Comparison of ENCODE assay signal across 23 cellular contexts in the genomic region with DNA sequence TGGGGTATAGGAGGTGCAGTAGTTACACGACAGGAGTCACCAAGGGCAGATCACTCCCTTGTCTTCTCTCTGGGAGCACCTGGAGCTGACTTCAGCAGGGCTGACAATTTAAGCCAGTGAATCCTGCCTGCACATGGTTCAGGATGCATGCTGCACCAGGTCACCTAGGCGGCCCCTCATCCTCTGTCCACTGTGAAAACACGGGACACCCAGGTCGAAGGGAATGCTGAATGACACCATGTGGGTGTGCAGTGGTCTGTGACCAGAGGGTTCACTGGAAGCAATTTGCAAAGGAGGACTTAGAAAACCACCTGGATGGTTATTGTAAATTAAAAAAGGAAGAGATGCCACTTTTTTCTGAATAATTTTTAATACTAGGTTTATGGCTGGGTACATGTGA.
A peak's percentile ranks its signal among the peaks of the same experiment; 100 is the strongest.
DNase-seq lines count a peak whose midpoint lies in the region; ATAC-seq and TF ChIP-seq lines count a peak whose summit lies in the region.
"Had no signal": no experiment of that assay in that cellular context is flagged by ENCODE, and none has a peak within 500 bp of the region (broad histone marks: within the 10 kb centered on the region; RNA-seq: fewer than 3 reads in every experiment).

No MANE protein-coding gene starts in this region.

- H2BK12ac ChIP-seq in neuronal stem cell (ENCODE audit: low read length): peak overlapping the region; percentile 7

- no peak overlapping the region for H3K27ac ChIP-seq in neuronal stem cell (replicated peaks; ENCODE audit: low read length)
- H3K27ac ChIP-seq: A549; BLaER1 treated with 17β-estradiol and CSF1 and Interleukin-3, amounts not matched to agents 10 nM and 100 nM; GM23248 had no signal

- no peak overlapping the region for H3K4ac ChIP-seq in neuronal stem cell (ENCODE audit: low read length)

- H3K4me2 ChIP-seq in neuronal stem cell (ENCODE audit: insufficient read depth, low read length, poor library complexity, severe bottlenecking): no peak overlapping the region
- H3K4me2 ChIP-seq: A549; BLaER1 treated with 17β-estradiol and CSF1 and Interleukin-3, amounts not matched to agents 10 nM and 100 nM had no signal

- peaks cover 19% of the 10 kb centered on the region for H3K4me1 Mint-ChIP-seq in glutamatergic neuron (ENCODE audit: low read depth, unreplicated experiment)
- peaks cover 14% of the 10 kb centered on the region for H3K4me1 Mint-ChIP-seq in nephron
- H3K4me1 Mint-ChIP-seq in activated CD8-positive, alpha-beta T cell treated with anti-CD3 and anti-CD28 coated beads, Interleukin-2, amount 10 ng/mL, durations not matched to agents 7 days and 5 days (ENCODE audit: low read depth): no peaks in the 10 kb centered on the region
- H3K4me1 Mint-ChIP-seq: CD4-positive, alpha-beta memory T cell had no signal

- H4K91ac ChIP-seq in neuronal stem cell (ENCODE audit: low read depth, low read length, poor library complexity): no peak overlapping the region

- no peak overlapping the region for H2BK5ac ChIP-seq in neuronal stem cell (ENCODE audit: low read length)

- H3K79me1 ChIP-seq in neuronal stem cell (ENCODE audit: low read depth, low read length): no peaks in the 10 kb centered on the region

- H2AK5ac ChIP-seq in neuronal stem cell (ENCODE audit: low read depth, low read length): no peak overlapping the region

- no peak overlapping the region for H3K14ac ChIP-seq in neuronal stem cell (ENCODE audit: low read length)

- H3K4me1 ChIP-seq in neuronal stem cell (ENCODE audit: control insufficient read depth in 2 of 2, insufficient read depth in 1 of 2, low read depth in 1 of 2, low read length in 2 of 2): peaks cover 16 to 18% of the 10 kb centered on the region in 2 donors

- H3K23ac ChIP-seq in neuronal stem cell (ENCODE audit: low read depth, low read length, poor library complexity): no peak overlapping the region

- H3K27me3 Mint-ChIP-seq in glutamatergic neuron (ENCODE audit: unreplicated experiment): peaks cover 3% of the 10 kb centered on the region
- peaks cover 12% of the 10 kb centered on the region for H3K27me3 Mint-ChIP-seq in nephron (ENCODE audit: low read depth)
- peaks cover 12% of the 10 kb centered on the region for H3K27me3 Mint-ChIP-seq in activated CD8-positive, alpha-beta T cell treated with anti-CD3 and anti-CD28 coated beads, Interleukin-2, amount 10 ng/mL, durations not matched to agents 7 days and 5 days (ENCODE audit: low read depth)

- DNase-seq in NCI-H69 (lab: John Stamatoyannopoulos, UW) (peak; percentile 31), glutamatergic neuron (no peak), neuronal stem cell (ENCODE audit: low spot score) (no peak), NCI-H774 (lab: John Stamatoyannopoulos, UW) (no peak), NCI-H82 (lab: John Stamatoyannopoulos, UW) (no peak)
- no peak for DNase-seq in activated CD8-positive, alpha-beta T cell treated with anti-CD3 and anti-CD28 coated beads, Interleukin-2, amount 10 ng/mL, durations not matched to agents 7 days and 5 days
- DNase-seq: 8988T; ACHN; AML-193; BE2C; Calu3; CD4-positive, alpha-beta memory T cell; COR-L47; DMS53; DMS79 treated with DMSO at 0.1 percent for 48 hours; GF-D8; GM23248; H7; HCEC 1CT had no signal

- CTCF ChIA-PET in activated CD8-positive, alpha-beta T cell treated with anti-CD3 and anti-CD28 coated beads, Interleukin-2, amount 10 ng/mL, durations not matched to agents 7 days and 5 days (lab: Charles Lee): no interaction called here

- peak overlapping the region; percentile 41 for H2BK15ac ChIP-seq in neuronal stem cell (ENCODE audit: low read length)

- H3K9ac ChIP-seq in neuronal stem cell (ENCODE audit: low read depth, low read length, poor library complexity): no peak overlapping the region
- H3K9ac ChIP-seq: BLaER1 treated with 17β-estradiol and CSF1 and Interleukin-3, amounts not matched to agents 10 nM and 100 nM; GM23248 had no signal

- peak overlapping the region; percentile 55 for H3K27ac Mint-ChIP-seq in glutamatergic neuron (ENCODE audit: unreplicated experiment)
- H3K27ac Mint-ChIP-seq in nephron: peak overlapping the region in 2 of 3 experiments; percentile 44 to 53
- H3K27ac Mint-ChIP-seq in activated CD8-positive, alpha-beta T cell treated with anti-CD3 and anti-CD28 coated beads, Interleukin-2, amount 10 ng/mL, durations not matched to agents 7 days and 5 days: no peak overlapping the region
- H3K27ac Mint-ChIP-seq: CD4-positive, alpha-beta memory T cell had no signal

- no peak overlapping the region for H3K4me3 ChIP-seq in neuronal stem cell (ENCODE audit: low read length in 2 of 2)
- H3K4me3 ChIP-seq: A549; BLaER1 treated with 17β-estradiol and CSF1 and Interleukin-3, amounts not matched to agents 10 nM and 100 nM; GM23248 had no signal

- no peaks in the 10 kb centered on the region for H3K9me3 ChIP-seq in neuronal stem cell (replicated peaks in 1 of 2; ENCODE audit: control insufficient read depth in 2 of 2, insufficient read depth in 1 of 2, low read depth in 1 of 2, low read length in 2 of 2)
- H3K9me3 ChIP-seq: A549; BE2C; BLaER1 treated with 17β-estradiol and CSF1 and Interleukin-3, amounts not matched to agents 10 nM and 100 nM had no signal

- no peak for TF ChIP-seq CTCF in glutamatergic neuron (IDR thresholded peaks at IDR 0.05; ENCODE audit: partially characterized antibody, unreplicated experiment)
- TF ChIP-seq CTCF in nephron (IDR thresholded peaks at IDR 0.05; ENCODE audit: unreplicated experiment in 3 of 3): no peak

- no peak overlapping the region for H2BK120ac ChIP-seq in neuronal stem cell (ENCODE audit: low read depth, low read length)

- no peak for ATAC-seq in activated CD8-positive, alpha-beta T cell treated with anti-CD3 and anti-CD28 coated beads, Interleukin-2, amount 10 ng/mL, durations not matched to agents 7 days and 5 days
- no peak for ATAC-seq in GM21723 (IDR thresholded peaks at IDR 0.05; ENCODE audit: unreplicated experiment)
- ATAC-seq: A549 had no signal

- H3K36me3 Mint-ChIP-seq in glutamatergic neuron (ENCODE audit: unreplicated experiment) (no peaks in the 10 kb centered on the region), nephron (ENCODE audit: low read depth) (no peaks in the 10 kb centered on the region)
- H3K36me3 Mint-ChIP-seq in activated CD8-positive, alpha-beta T cell treated with anti-CD3 and anti-CD28 coated beads, Interleukin-2, amount 10 ng/mL, durations not matched to agents 7 days and 5 days (ENCODE audit: low read depth): no peaks in the 10 kb centered on the region
- H3K36me3 Mint-ChIP-seq: CD4-positive, alpha-beta memory T cell had no signal

- H2AFZ ChIP-seq in neuronal stem cell (ENCODE audit: low read length): no peak overlapping the region
- H2AFZ ChIP-seq: GM23248 had no signal

- no peak overlapping the region for H4K8ac ChIP-seq in neuronal stem cell (ENCODE audit: low read depth, low read length)

- peak overlapping the region; percentile 57 for H3K18ac ChIP-seq in neuronal stem cell (ENCODE audit: low read length)

- no peaks in the 10 kb centered on the region for H3K36me3 ChIP-seq in neuronal stem cell (replicated peaks in 1 of 2; ENCODE audit: control insufficient read depth in 2 of 2, insufficient read depth in 2 of 2, low read length in 2 of 2)
- H3K36me3 ChIP-seq: BE2C; BLaER1 treated with 17β-estradiol and CSF1 and Interleukin-3, amounts not matched to agents 10 nM and 100 nM had no signal

- POLR2A ChIA-PET in activated CD8-positive, alpha-beta T cell treated with anti-CD3 and anti-CD28 coated beads, Interleukin-2, amount 10 ng/mL, durations not matched to agents 7 days and 5 days (lab: Charles Lee): no interaction called here

- H3K4me3 Mint-ChIP-seq in glutamatergic neuron (ENCODE audit: unreplicated experiment) (no peak overlapping the region), nephron (no peak overlapping the region)
- H3K4me3 Mint-ChIP-seq in activated CD8-positive, alpha-beta T cell treated with anti-CD3 and anti-CD28 coated beads, Interleukin-2, amount 10 ng/mL, durations not matched to agents 7 days and 5 days: no peak overlapping the region
- H3K4me3 Mint-ChIP-seq: CD4-positive, alpha-beta memory T cell had no signal

- H3K9me3 Mint-ChIP-seq in glutamatergic neuron (ENCODE audit: unreplicated experiment) (peaks cover 5% of the 10 kb centered on the region), nephron (no peaks in the 10 kb centered on the region)
- no peaks in the 10 kb centered on the region for H3K9me3 Mint-ChIP-seq in activated CD8-positive, alpha-beta T cell treated with anti-CD3 and anti-CD28 coated beads, Interleukin-2, amount 10 ng/mL, durations not matched to agents 7 days and 5 days (ENCODE audit: insufficient read depth)
- H3K9me3 Mint-ChIP-seq: CD4-positive, alpha-beta memory T cell had no signal

- no peaks in the 10 kb centered on the region for H3K27me3 ChIP-seq in neuronal stem cell (ENCODE audit: control insufficient read depth in 3 of 3, insufficient read depth in 3 of 3, low read depth in 1 of 3, low read length in 3 of 3)
- H3K27me3 ChIP-seq: BE2C had no signal

- WGBS in neuronal stem cell (ENCODE audit: extremely low coverage in 2 of 2, insufficient read length in 2 of 2, insufficient replicate concordance in 1 of 2), 2 donors: no CpG with 5 or more reads among the region's 4 CpGs
